29 cellular contexts compared by ENCODE assay signal in genomic region chr1:213120386-213120785, GRCh38.
DNase-seq lines count a peak whose midpoint lies in the region; ATAC-seq, FAIRE-seq and TF ChIP-seq lines count a peak whose summit lies in the region.
"Had no signal": no experiment of that assay in that cellular context is flagged by ENCODE, and none has a peak within 500 bp of the region (broad histone marks: within the 10 kb centered on the region; RNA-seq: fewer than 3 reads in every experiment).

No MANE protein-coding gene starts in this region.

- H3K4me2 ChIP-seq in astrocyte (ENCODE audit: low read length) = peak overlapping the region; percentile 71
- H3K4me2 ChIP-seq: BLaER1 had no signal

- H3K9ac ChIP-seq in astrocyte (ENCODE audit: low read length) = peak overlapping the region; percentile 4
- H3K9ac ChIP-seq: BLaER1 had no signal

- H3K27me3 Mint-ChIP-seq in astrocyte (ENCODE audit: low read depth, unreplicated experiment) (no peaks in the 10 kb centered on the region), mesothelial cell of epicardium (ENCODE audit: low read depth) (no peaks in the 10 kb centered on the region)
- H3K27me3 Mint-ChIP-seq: activated naive CD8-positive, alpha-beta T cell treated with anti-CD3 and anti-CD28 coated beads, Interleukin-2, amount 50 U/mL, for 24 hours; stimulated activated naive CD8-positive, alpha-beta T cell treated with anti-CD3 and anti-CD28 coated beads, Interleukin-15, amount 100 ng/mL, for 72 hours had no signal

- no peak overlapping the region for H3K4me3 ChIP-seq in cardiac muscle cell
- H3K4me3 ChIP-seq in astrocyte (ENCODE audit: insufficient read depth, low read depth, low read length) = no peak overlapping the region
- H3K4me3 ChIP-seq: A549, BLaER1, dorsolateral prefrontal cortex, heart right ventricle, left ventricle myocardium inferior, transverse colon had no signal

- no peak for FAIRE-seq in astrocyte (lab: Jason Lieb, UNC)
- FAIRE-seq: A549, D721Med had no signal

- H2AFZ ChIP-seq in astrocyte (ENCODE audit: low read depth, low read length) = no peak overlapping the region

- DNase-seq in cardiac muscle cell (ENCODE audit: low read depth in 1 of 2, low spot score in 1 of 2) (no peak), left ventricle myocardium superior (no peak), astrocyte (ENCODE audit: low read depth) (no peak), mesothelial cell of epicardium (ENCODE audit: low spot score in 2 of 2, unreplicated experiment in 2 of 2) (no peak), DMS 273 treated with DMSO at 0.1 percent for 48 hours (lab: John Stamatoyannopoulos, UW) (no peak)
- DNase-seq in stimulated activated CD4-positive, alpha-beta T cell treated with anti-CD3 and anti-CD28 coated beads, Interleukin-1b, Interleukin-23, amount 100 ng/mL, for 48 hours = no peak
- DNase-seq in effector CD4-positive, alpha-beta T cell = no peak
- DNase-seq: activated CD4-positive, alpha-beta T cell treated with anti-CD3 and anti-CD28 coated beads, Interleukin-2, amount 50 U/mL, for 4 hours; activated gamma-delta T cell; activated naive CD8-positive, alpha-beta T cell treated with anti-CD3 and anti-CD28 coated beads, Interleukin-2, amount 50 U/mL, for 24 hours; brain microvascular endothelial cell; dorsolateral prefrontal cortex; heart right ventricle; KG1; left ventricle myocardium inferior; NCI-H146; NCI-H526 treated with DMSO at 0.1 percent for 48 hours; retina; stimulated activated naive CD8-positive, alpha-beta T cell treated with anti-CD3 and anti-CD28 coated beads, Interleukin-15, amount 100 ng/mL, for 72 hours; transverse colon; WERI-Rb-1 had no signal

- no peaks in the 10 kb centered on the region for H3K36me3 ChIP-seq in cardiac muscle cell
- H3K36me3 ChIP-seq in astrocyte (ENCODE audit: insufficient read depth, low read length) = no peaks in the 10 kb centered on the region
- H3K36me3 ChIP-seq: BLaER1, brain microvascular endothelial cell, left ventricle myocardium inferior, neutrophil, transverse colon, WERI-Rb-1 had no signal

- peaks cover 6% of the 10 kb centered on the region for H3K36me3 Mint-ChIP-seq in astrocyte (ENCODE audit: low read depth, unreplicated experiment)
- peaks cover 8% of the 10 kb centered on the region for H3K36me3 Mint-ChIP-seq in mesothelial cell of epicardium

- ATAC-seq in left ventricle myocardium superior (no peak), GM21526 (IDR thresholded peaks at IDR 0.05; ENCODE audit: low FRiP score, unreplicated experiment) (no peak)
- ATAC-seq: A549; activated naive CD8-positive, alpha-beta T cell treated with anti-CD3 and anti-CD28 coated beads, Interleukin-2, amount 50 U/mL, for 24 hours; heart right ventricle; stimulated activated naive CD8-positive, alpha-beta T cell treated with anti-CD3 and anti-CD28 coated beads, Interleukin-15, amount 100 ng/mL, for 72 hours had no signal

- H3K4me3 Mint-ChIP-seq in astrocyte (ENCODE audit: unreplicated experiment) (no peak overlapping the region), mesothelial cell of epicardium (no peak overlapping the region)
- H3K4me3 Mint-ChIP-seq: activated naive CD8-positive, alpha-beta T cell treated with anti-CD3 and anti-CD28 coated beads, Interleukin-2, amount 50 U/mL, for 24 hours; stimulated activated naive CD8-positive, alpha-beta T cell treated with anti-CD3 and anti-CD28 coated beads, Interleukin-15, amount 100 ng/mL, for 72 hours; T-helper 2 cell treated with Interferon-gamma antibody and Interleukin-4, amounts not matched to agents 5 μg/mL and 100 μg/mL, for 36 hours had no signal

- H3K27ac ChIP-seq in cardiac muscle cell = peak overlapping the region; percentile 2
- no peak overlapping the region for H3K27ac ChIP-seq in astrocyte (ENCODE audit: low read depth, low read length)
- H3K27ac ChIP-seq: A549, BLaER1, brain microvascular endothelial cell, epithelial cell of prostate, heart right ventricle, left ventricle myocardium inferior, neutrophil, RWPE1, transverse colon, WERI-Rb-1 had no signal

- H3K27ac Mint-ChIP-seq in astrocyte (ENCODE audit: unreplicated experiment) (no peak overlapping the region), mesothelial cell of epicardium (peak overlapping the region; percentile 49)
- H3K27ac Mint-ChIP-seq: activated naive CD8-positive, alpha-beta T cell treated with anti-CD3 and anti-CD28 coated beads, Interleukin-2, amount 50 U/mL, for 24 hours; stimulated activated naive CD8-positive, alpha-beta T cell treated with anti-CD3 and anti-CD28 coated beads, Interleukin-15, amount 100 ng/mL, for 72 hours; T-helper 2 cell treated with Interferon-gamma antibody and Interleukin-4, amounts not matched to agents 5 μg/mL and 100 μg/mL, for 36 hours had no signal

- H3K79me2 ChIP-seq in astrocyte (ENCODE audit: insufficient read depth, low read length) = peaks cover 13% of the 10 kb centered on the region

- peaks cover 25% of the 10 kb centered on the region for H3K4me1 Mint-ChIP-seq in astrocyte (ENCODE audit: low read depth, unreplicated experiment)
- peaks cover 33% of the 10 kb centered on the region for H3K4me1 Mint-ChIP-seq in mesothelial cell of epicardium
- H3K4me1 Mint-ChIP-seq: stimulated activated naive CD8-positive, alpha-beta T cell treated with anti-CD3 and anti-CD28 coated beads, Interleukin-15, amount 100 ng/mL, for 72 hours had no signal

- intact Hi-C loops in left ventricle myocardium superior (cut with micrococcal nuclease) = no loop called here

- H3K9me3 ChIP-seq in cardiac muscle cell (ENCODE audit: low read depth) (no peaks in the 10 kb centered on the region), astrocyte (ENCODE audit: insufficient read depth, low read depth, low read length) (no peaks in the 10 kb centered on the region)
- H3K9me3 ChIP-seq: A549, BLaER1, heart right ventricle, left ventricle myocardium inferior, neutrophil, transverse colon had no signal

- H4K20me1 ChIP-seq in astrocyte (ENCODE audit: insufficient read depth, low read length) = peaks cover 20% of the 10 kb centered on the region
- H4K20me1 ChIP-seq: BLaER1 had no signal

- H3K27me3 ChIP-seq in cardiac muscle cell (no peaks in the 10 kb centered on the region), astrocyte (ENCODE audit: insufficient read depth, low read length) (no peaks in the 10 kb centered on the region)
- H3K27me3 ChIP-seq: BLaER1, brain microvascular endothelial cell, dorsolateral prefrontal cortex, heart right ventricle, neutrophil, transverse colon had no signal

- no peak for TF ChIP-seq CTCF in cardiac muscle cell (IDR thresholded peaks at IDR 0.05; ENCODE audit: low read depth, low read length)
- no peak for TF ChIP-seq CTCF in astrocyte (IDR thresholded peaks at IDR 0.05; ENCODE audit: insufficient read depth, low read depth, low read length)
- TF ChIP-seq CTCF in mesothelial cell of epicardium (IDR thresholded peaks at IDR 0.05; ENCODE audit: unreplicated experiment) = no peak

- H3K9me3 Mint-ChIP-seq in astrocyte (ENCODE audit: unreplicated experiment) (no peaks in the 10 kb centered on the region), mesothelial cell of epicardium (peaks cover 10% of the 10 kb centered on the region)
- H3K9me3 Mint-ChIP-seq: activated naive CD8-positive, alpha-beta T cell treated with anti-CD3 and anti-CD28 coated beads, Interleukin-2, amount 50 U/mL, for 24 hours; stimulated activated naive CD8-positive, alpha-beta T cell treated with anti-CD3 and anti-CD28 coated beads, Interleukin-15, amount 100 ng/mL, for 72 hours; T-helper 2 cell treated with Interferon-gamma antibody and Interleukin-4, amounts not matched to agents 5 μg/mL and 100 μg/mL, for 36 hours had no signal

- peaks cover 16% of the 10 kb centered on the region for H3K4me1 ChIP-seq in cardiac muscle cell (ENCODE audit: low read depth)
- peaks cover 30% of the 10 kb centered on the region for H3K4me1 ChIP-seq in astrocyte (ENCODE audit: insufficient read depth, low read length)
- H3K4me1 ChIP-seq: BLaER1 had no signal
